Comparison of ENCODE assay signal across 1 cellular context in the genomic region with DNA sequence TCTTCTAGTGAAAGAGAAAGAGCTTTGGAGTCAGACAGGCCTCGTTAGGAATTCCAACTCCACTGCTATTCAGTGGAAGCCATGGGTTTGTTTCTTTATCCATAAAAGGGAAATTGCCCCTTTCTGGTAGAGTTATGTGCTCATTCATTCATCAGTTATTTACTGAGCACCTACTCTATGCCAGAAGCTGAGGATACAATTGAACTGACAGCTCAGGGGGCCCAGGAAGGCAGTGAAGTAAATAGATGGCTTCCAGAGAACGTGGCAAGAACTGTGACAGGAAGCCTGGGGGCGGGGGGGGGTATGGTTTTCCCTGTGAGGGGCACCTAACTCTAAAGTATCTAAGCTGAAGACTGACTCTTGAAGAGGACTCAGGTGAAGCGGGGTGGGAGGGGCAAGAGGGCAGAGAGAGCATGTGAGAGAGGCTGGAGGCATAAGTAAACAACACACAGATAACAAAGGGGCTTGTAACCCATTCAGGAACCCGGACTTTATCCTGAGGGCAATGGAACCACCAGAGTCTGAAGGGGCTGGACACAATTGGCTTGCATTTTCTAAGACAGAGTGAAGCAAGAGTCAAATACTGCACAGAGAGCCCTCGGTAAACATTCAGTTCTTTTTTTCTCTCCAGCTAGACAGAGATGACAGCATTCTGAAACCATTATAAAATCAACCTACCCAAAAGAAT.
TF ChIP-seq lines count a peak whose summit lies in the region.

No MANE protein-coding gene starts in this region.

TF ChIP-seq in HepG2, 621 proteins besides CTCF, POLR2A, EP300 and RAD21 (continued from another document and continues in another):
- TF ChIP-seq, protein P1, sequence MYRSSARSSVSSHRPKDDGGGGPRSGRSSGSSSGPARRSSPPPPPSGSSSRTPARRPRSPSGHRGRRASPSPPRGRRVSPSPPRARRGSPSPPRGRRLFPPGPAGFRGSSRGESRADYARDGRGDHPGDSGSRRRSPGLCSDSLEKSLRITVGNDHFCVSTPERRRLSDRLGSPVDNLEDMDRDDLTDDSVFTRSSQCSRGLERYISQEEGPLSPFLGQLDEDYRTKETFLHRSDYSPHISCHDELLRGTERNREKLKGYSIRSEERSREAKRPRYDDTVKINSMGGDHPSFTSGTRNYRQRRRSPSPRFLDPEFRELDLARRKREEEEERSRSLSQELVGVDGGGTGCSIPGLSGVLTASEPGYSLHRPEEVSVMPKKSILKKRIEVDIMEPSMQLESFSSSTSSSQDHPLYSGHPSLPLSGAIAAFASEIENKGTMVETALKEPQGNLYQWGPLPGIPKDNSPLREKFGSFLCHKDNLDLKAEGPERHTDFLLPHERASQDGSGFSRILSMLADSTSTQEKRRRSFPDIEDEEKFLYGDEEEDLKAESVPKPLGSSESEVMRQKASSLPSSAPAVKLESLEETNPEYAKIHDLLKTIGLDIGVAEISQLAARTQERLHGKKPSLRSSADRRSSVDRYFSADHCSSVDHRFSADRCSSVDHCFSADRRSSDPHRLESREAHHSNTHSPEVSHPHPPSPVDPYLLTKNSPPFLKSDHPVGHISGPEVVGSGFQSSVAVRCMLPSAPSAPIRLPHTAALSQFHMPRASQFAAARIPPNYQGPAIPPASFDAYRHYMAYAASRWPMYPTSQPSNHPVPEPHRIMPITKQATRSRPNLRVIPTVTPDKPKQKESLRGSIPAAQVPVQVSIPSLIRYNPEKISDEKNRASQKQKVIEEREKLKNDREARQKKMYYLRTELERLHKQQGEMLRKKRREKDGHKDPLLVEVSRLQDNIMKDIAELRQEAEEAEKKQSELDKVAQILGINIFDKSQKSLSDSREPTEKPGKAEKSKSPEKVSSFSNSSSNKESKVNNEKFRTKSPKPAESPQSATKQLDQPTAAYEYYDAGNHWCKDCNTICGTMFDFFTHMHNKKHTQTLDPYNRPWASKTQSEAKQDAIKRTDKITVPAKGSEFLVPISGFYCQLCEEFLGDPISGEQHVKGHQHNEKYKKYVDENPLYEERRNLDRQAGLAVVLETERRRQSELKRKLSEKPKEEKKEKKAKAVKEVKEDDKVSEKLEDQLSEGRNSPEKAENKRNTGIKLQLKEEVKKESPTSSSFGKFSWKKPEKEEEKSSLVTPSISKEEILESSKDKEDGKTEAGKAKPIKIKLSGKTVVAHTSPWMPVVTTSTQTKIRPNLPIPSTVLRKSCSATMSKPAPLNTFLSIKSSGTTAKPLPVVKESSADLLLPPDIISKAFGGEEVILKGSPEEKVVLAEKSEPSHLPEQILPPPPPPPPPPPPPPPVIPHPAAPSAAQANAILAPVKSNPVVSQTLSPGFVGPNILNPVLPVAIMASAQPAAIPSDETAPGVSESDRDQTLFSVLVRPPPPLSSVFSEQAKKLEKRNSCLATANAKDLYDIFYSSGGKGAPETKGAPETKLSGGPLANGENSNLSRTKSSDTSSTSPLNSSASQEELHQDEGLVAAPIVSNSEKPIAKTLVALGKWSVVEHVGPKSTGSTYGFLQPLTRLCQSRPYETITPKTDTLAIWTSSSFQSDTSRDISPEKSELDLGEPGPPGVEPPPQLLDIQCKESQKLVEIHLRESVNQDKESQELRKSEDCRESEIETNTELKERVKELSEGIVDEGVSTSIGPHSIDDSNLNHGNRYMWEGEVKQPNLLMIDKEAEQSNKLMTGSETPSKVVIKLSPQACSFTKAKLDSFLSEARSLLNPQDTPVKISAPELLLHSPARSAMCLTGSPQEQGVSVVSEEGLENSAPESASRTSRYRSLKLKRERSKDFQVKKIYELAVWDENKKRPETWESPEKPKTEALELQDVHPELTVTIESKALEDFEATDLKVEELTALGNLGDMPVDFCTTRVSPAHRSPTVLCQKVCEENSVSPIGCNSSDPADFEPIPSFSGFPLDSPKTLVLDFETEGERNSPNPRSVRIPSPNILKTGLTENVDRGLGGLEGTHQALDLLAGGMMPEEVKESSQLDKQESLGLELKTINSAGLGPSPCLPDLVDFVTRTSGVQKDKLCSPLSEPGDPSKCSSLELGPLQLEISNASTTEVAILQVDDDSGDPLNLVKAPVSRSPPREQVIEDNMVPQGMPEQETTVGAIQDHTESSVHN (CRISPR knock-in tag; IDR thresholded peaks at IDR 0.05): no peak
- TF ChIP-seq, protein P2, sequence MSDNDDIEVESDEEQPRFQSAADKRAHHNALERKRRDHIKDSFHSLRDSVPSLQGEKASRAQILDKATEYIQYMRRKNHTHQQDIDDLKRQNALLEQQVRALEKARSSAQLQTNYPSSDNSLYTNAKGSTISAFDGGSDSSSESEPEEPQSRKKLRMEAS (IDR thresholded peaks at IDR 0.05): peak; percentile 53; the same call in 1 of the 2 replicates
- TF ChIP-seq PITX1 (CRISPR knock-in tag; IDR thresholded peaks at IDR 0.05) (peak; percentile 61; the same call in 1 of the 2 replicates), ZNF256 (CRISPR knock-in tag; conservative IDR thresholded peaks at IDR 0.05) (no peak)
- TF ChIP-seq, protein P3, sequence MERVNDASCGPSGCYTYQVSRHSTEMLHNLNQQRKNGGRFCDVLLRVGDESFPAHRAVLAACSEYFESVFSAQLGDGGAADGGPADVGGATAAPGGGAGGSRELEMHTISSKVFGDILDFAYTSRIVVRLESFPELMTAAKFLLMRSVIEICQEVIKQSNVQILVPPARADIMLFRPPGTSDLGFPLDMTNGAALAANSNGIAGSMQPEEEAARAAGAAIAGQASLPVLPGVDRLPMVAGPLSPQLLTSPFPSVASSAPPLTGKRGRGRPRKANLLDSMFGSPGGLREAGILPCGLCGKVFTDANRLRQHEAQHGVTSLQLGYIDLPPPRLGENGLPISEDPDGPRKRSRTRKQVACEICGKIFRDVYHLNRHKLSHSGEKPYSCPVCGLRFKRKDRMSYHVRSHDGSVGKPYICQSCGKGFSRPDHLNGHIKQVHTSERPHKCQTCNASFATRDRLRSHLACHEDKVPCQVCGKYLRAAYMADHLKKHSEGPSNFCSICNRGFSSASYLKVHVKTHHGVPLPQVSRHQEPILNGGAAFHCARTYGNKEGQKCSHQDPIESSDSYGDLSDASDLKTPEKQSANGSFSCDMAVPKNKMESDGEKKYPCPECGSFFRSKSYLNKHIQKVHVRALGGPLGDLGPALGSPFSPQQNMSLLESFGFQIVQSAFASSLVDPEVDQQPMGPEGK (CRISPR knock-in tag; IDR thresholded peaks at IDR 0.05): peak; percentile 73; the same call in 1 of the 2 replicates
- TF ChIP-seq, protein P4, sequence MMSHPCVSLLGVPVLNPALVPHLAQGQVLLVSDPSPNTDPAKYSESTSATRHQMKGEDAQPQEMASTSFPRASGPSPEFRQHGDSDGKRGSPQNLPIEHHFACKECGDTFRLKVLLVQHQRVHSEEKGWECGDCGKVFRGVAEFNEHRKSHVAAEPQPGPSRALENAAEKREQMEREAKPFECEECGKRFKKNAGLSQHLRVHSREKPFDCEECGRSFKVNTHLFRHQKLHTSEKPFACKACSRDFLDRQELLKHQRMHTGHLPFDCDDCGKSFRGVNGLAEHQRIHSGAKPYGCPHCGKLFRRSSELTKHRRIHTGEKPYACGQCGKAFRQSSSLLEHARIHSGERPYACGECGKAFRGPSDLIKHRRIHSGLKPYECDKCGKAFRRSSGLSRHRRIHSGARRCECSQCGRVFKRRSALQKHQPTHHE (CRISPR knock-in tag; IDR thresholded peaks at IDR 0.05; ENCODE audit: borderline replicate concordance): no peak
- TF ChIP-seq, protein P5, sequence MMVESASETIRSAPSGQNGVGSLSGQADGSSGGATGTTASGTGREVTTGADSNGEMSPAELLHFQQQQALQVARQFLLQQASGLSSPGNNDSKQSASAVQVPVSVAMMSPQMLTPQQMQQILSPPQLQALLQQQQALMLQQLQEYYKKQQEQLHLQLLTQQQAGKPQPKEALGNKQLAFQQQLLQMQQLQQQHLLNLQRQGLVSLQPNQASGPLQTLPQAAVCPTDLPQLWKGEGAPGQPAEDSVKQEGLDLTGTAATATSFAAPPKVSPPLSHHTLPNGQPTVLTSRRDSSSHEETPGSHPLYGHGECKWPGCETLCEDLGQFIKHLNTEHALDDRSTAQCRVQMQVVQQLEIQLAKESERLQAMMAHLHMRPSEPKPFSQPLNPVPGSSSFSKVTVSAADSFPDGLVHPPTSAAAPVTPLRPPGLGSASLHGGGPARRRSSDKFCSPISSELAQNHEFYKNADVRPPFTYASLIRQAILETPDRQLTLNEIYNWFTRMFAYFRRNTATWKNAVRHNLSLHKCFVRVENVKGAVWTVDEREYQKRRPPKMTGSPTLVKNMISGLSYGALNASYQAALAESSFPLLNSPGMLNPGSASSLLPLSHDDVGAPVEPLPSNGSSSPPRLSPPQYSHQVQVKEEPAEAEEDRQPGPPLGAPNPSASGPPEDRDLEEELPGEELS (CRISPR knock-in tag; IDR thresholded peaks at IDR 0.05): peak; percentile 87
- TF ChIP-seq, protein P6, sequence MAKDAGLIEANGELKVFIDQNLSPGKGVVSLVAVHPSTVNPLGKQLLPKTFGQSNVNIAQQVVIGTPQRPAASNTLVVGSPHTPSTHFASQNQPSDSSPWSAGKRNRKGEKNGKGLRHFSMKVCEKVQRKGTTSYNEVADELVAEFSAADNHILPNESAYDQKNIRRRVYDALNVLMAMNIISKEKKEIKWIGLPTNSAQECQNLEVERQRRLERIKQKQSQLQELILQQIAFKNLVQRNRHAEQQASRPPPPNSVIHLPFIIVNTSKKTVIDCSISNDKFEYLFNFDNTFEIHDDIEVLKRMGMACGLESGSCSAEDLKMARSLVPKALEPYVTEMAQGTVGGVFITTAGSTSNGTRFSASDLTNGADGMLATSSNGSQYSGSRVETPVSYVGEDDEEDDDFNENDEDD (CRISPR knock-in tag; IDR thresholded peaks at IDR 0.05; ENCODE audit: borderline replicate concordance): no peak
- TF ChIP-seq, protein P7, sequence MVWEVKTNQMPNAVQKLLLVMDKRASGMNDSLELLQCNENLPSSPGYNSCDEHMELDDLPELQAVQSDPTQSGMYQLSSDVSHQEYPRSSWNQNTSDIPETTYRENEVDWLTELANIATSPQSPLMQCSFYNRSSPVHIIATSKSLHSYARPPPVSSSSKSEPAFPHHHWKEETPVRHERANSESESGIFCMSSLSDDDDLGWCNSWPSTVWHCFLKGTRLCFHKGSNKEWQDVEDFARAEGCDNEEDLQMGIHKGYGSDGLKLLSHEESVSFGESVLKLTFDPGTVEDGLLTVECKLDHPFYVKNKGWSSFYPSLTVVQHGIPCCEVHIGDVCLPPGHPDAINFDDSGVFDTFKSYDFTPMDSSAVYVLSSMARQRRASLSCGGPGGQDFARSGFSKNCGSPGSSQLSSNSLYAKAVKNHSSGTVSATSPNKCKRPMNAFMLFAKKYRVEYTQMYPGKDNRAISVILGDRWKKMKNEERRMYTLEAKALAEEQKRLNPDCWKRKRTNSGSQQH (CRISPR knock-in tag; IDR thresholded peaks at IDR 0.05; ENCODE audit: low read depth): no peak
- TF ChIP-seq, protein P8, sequence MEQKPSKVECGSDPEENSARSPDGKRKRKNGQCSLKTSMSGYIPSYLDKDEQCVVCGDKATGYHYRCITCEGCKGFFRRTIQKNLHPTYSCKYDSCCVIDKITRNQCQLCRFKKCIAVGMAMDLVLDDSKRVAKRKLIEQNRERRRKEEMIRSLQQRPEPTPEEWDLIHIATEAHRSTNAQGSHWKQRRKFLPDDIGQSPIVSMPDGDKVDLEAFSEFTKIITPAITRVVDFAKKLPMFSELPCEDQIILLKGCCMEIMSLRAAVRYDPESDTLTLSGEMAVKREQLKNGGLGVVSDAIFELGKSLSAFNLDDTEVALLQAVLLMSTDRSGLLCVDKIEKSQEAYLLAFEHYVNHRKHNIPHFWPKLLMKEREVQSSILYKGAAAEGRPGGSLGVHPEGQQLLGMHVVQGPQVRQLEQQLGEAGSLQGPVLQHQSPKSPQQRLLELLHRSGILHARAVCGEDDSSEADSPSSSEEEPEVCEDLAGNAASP (CRISPR knock-in tag; IDR thresholded peaks at IDR 0.05; ENCODE audit: borderline replicate concordance): peak; percentile 40; the same call in 1 of the 2 replicates
- TF ChIP-seq, protein P9, sequence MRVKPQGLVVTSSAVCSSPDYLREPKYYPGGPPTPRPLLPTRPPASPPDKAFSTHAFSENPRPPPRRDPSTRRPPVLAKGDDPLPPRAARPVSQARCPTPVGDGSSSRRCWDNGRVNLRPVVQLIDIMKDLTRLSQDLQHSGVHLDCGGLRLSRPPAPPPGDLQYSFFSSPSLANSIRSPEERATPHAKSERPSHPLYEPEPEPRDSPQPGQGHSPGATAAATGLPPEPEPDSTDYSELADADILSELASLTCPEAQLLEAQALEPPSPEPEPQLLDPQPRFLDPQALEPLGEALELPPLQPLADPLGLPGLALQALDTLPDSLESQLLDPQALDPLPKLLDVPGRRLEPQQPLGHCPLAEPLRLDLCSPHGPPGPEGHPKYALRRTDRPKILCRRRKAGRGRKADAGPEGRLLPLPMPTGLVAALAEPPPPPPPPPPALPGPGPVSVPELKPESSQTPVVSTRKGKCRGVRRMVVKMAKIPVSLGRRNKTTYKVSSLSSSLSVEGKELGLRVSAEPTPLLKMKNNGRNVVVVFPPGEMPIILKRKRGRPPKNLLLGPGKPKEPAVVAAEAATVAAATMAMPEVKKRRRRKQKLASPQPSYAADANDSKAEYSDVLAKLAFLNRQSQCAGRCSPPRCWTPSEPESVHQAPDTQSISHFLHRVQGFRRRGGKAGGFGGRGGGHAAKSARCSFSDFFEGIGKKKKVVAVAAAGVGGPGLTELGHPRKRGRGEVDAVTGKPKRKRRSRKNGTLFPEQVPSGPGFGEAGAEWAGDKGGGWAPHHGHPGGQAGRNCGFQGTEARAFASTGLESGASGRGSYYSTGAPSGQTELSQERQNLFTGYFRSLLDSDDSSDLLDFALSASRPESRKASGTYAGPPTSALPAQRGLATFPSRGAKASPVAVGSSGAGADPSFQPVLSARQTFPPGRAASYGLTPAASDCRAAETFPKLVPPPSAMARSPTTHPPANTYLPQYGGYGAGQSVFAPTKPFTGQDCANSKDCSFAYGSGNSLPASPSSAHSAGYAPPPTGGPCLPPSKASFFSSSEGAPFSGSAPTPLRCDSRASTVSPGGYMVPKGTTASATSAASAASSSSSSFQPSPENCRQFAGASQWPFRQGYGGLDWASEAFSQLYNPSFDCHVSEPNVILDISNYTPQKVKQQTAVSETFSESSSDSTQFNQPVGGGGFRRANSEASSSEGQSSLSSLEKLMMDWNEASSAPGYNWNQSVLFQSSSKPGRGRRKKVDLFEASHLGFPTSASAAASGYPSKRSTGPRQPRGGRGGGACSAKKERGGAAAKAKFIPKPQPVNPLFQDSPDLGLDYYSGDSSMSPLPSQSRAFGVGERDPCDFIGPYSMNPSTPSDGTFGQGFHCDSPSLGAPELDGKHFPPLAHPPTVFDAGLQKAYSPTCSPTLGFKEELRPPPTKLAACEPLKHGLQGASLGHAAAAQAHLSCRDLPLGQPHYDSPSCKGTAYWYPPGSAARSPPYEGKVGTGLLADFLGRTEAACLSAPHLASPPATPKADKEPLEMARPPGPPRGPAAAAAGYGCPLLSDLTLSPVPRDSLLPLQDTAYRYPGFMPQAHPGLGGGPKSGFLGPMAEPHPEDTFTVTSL (CRISPR knock-in tag; IDR thresholded peaks at IDR 0.05; ENCODE audit: borderline replicate concordance): peak; percentile 36; the same call in 1 of the 2 replicates
